Comparison of ENCODE assay signal across 25 cellular contexts in genomic region chr6:28756555-28756918, GRCh38.
DNase-seq lines count a peak whose midpoint lies in the region; ATAC-seq, FAIRE-seq and TF ChIP-seq lines count a peak whose summit lies in the region.
"Had no signal": no experiment of that assay in that cellular context is flagged by ENCODE, and none has a peak within 500 bp of the region (broad histone marks: within the 10 kb centered on the region; RNA-seq: fewer than 3 reads in every experiment).

No MANE protein-coding gene starts in this region.

- H3K4me3 ChIP-seq in breast epithelium (no peak overlapping the region), HUES48 (ENCODE audit: low read depth, low read length) (peak overlapping the region; percentile 79; the same call in 1 of the 2 replicates), astrocyte (ENCODE audit: insufficient read depth, low read depth, low read length) (no peak overlapping the region), trophoblast cell (ENCODE audit: low read depth, low read length) (no peak overlapping the region)
- H3K4me3 ChIP-seq: Peyer's patch, SJCRH30 had no signal

- no peak overlapping the region for H4K8ac ChIP-seq in trophoblast cell (ENCODE audit: low read depth, low read length)

- H3K79me2 ChIP-seq in astrocyte (ENCODE audit: insufficient read depth, low read length) (no peaks in the 10 kb centered on the region), trophoblast cell (ENCODE audit: control insufficient read depth, insufficient read depth, low read length, poor library complexity) (no peaks in the 10 kb centered on the region)

- no CpG with 5 or more reads among the region's 5 CpGs for WGBS in trophoblast cell (ENCODE audit: extremely low coverage, insufficient coverage, insufficient read length)

- ATAC-seq in GM21423 (IDR thresholded peaks at IDR 0.05; ENCODE audit: unreplicated experiment) (no peak), GM19452 (IDR thresholded peaks at IDR 0.05; ENCODE audit: unreplicated experiment) (no peak)
- ATAC-seq: T-cell had no signal

- no peaks in the 10 kb centered on the region for H3K4me1 ChIP-seq in breast epithelium
- H3K4me1 ChIP-seq in HUES48 (ENCODE audit: control insufficient read depth, insufficient read depth, low read length) = peaks cover 7% of the 10 kb centered on the region; the same call in 1 of the 2 replicates
- no peaks in the 10 kb centered on the region for H3K4me1 ChIP-seq in astrocyte (ENCODE audit: insufficient read depth, low read length)
- H3K4me1 ChIP-seq in trophoblast cell (ENCODE audit: control insufficient read depth in 1 of 2, insufficient read depth in 2 of 2, low read length in 2 of 2) = peaks cover 3% of the 10 kb centered on the region in 2 experiments
- H3K4me1 ChIP-seq: Peyer's patch, SJCRH30 had no signal

- no peak overlapping the region for H3K4ac ChIP-seq in trophoblast cell (ENCODE audit: low read depth, low read length)

- no peak overlapping the region for H4K12ac ChIP-seq in trophoblast cell (ENCODE audit: low read depth, low read length)

- H3K4me3 Mint-ChIP-seq in MCF 10A (ENCODE audit: unreplicated experiment) = no peak overlapping the region
- peak overlapping the region; percentile 50 for H3K4me3 Mint-ChIP-seq in astrocyte (ENCODE audit: unreplicated experiment)
- H3K4me3 Mint-ChIP-seq: B cell; CD14-positive monocyte; T-cell; T-helper 2 cell treated with Interferon-gamma antibody and Interleukin-4, amounts not matched to agents 5 μg/mL and 100 μg/mL, for 36 hours had no signal

- H3K23ac ChIP-seq in trophoblast cell (ENCODE audit: low read length) = no peak overlapping the region

- BruUV-seq in MCF 10A (replicated peaks; lab: Mats Ljungman, UMichigan) = no TSS peak

- H3K18ac ChIP-seq in trophoblast cell (ENCODE audit: low read length) = no peak overlapping the region

- POLR2A ChIA-PET in MCF 10A (lab: Yijun Ruan, JAX) = no interaction called here

- TF ChIP-seq POLR2A in breast epithelium (IDR thresholded peaks at IDR 0.05) = no peak

- H3K4me1 Mint-ChIP-seq in MCF 10A (ENCODE audit: insufficient read depth, unreplicated experiment) (peaks cover 24% of the 10 kb centered on the region), astrocyte (ENCODE audit: low read depth, unreplicated experiment) (no peaks in the 10 kb centered on the region)
- H3K4me1 Mint-ChIP-seq: B cell, CD14-positive monocyte had no signal

- H3K9ac ChIP-seq in HUES48 (ENCODE audit: low read depth, low read length) = no peak overlapping the region
- no peak overlapping the region for H3K9ac ChIP-seq in astrocyte (ENCODE audit: low read length)
- no peak overlapping the region for H3K9ac ChIP-seq in trophoblast cell (ENCODE audit: low read length)

- DNase-seq in MCF 10A (ENCODE audit: unreplicated experiment) (peak; percentile 46), breast epithelium (ENCODE audit: low spot score in 2 of 2) (no peak), astrocyte (ENCODE audit: low read depth) (no peak), trophoblast cell (peak; percentile 92), AG08396 (ENCODE audit: low spot score) (no peak)
- DNase-seq: 8988T, DND-41, IMR-90, MG63, NCI-H1417, NCI-H1694 treated with DMSO at 0.1 percent for 48 hours, NCI-H2081 treated with DMSO at 0.1 percent for 48 hours, NCI-H2171 treated with DMSO at 0.1 percent for 48 hours, NCI-H526, Peyer's patch, SJCRH30, T-cell had no signal

- H3K9me3 ChIP-seq in breast epithelium = no peaks in the 10 kb centered on the region
- H3K9me3 ChIP-seq in HUES48 (ENCODE audit: control insufficient read depth, insufficient read depth, low read length) = no peaks in the 10 kb centered on the region
- H3K9me3 ChIP-seq in astrocyte (ENCODE audit: insufficient read depth, low read depth, low read length) = no peaks in the 10 kb centered on the region
- no peaks in the 10 kb centered on the region for H3K9me3 ChIP-seq in trophoblast cell (ENCODE audit: insufficient read depth, low read depth, low read length)
- H3K9me3 ChIP-seq: MG63, Peyer's patch, SJCRH30 had no signal

- TF ChIP-seq CTCF in MCF 10A (IDR thresholded peaks at IDR 0.05; ENCODE audit: unreplicated experiment) (no peak), breast epithelium (IDR thresholded peaks at IDR 0.05) (no peak), astrocyte (IDR thresholded peaks at IDR 0.05; ENCODE audit: insufficient read depth, low read depth, low read length) (no peak)

- H3K27ac Mint-ChIP-seq in MCF 10A (ENCODE audit: low read depth, unreplicated experiment) = no peak overlapping the region
- no peak overlapping the region for H3K27ac Mint-ChIP-seq in astrocyte (ENCODE audit: unreplicated experiment)
- H3K27ac Mint-ChIP-seq: B cell; CD14-positive monocyte; T-cell; T-helper 2 cell treated with Interferon-gamma antibody and Interleukin-4, amounts not matched to agents 5 μg/mL and 100 μg/mL, for 36 hours had no signal

- H2AFZ ChIP-seq in astrocyte (ENCODE audit: low read depth, low read length) = no peak overlapping the region
- H2AFZ ChIP-seq in trophoblast cell (ENCODE audit: insufficient read depth, low read length, poor library complexity) = no peak overlapping the region

- H3K27me3 Mint-ChIP-seq in MCF 10A (ENCODE audit: insufficient read depth, unreplicated experiment) (no peaks in the 10 kb centered on the region), astrocyte (ENCODE audit: low read depth, unreplicated experiment) (peaks cover 26% of the 10 kb centered on the region)

- no peaks in the 10 kb centered on the region for H4K20me1 ChIP-seq in astrocyte (ENCODE audit: insufficient read depth, low read length)

- CTCF ChIA-PET in MCF 10A (lab: Yijun Ruan, JAX) = interaction anchor here (0.7 to 1.1 kb wide), 2 partner anchors 13 to 21 kb away, joined by 3 read pairs; no protein-coding TSS in a partner anchor

- H2AK5ac ChIP-seq in trophoblast cell (ENCODE audit: low read length) = no peak overlapping the region

- H3K4me2 ChIP-seq in astrocyte (ENCODE audit: low read length) = no peak overlapping the region
- H3K4me2 ChIP-seq in trophoblast cell (ENCODE audit: low read length) = no peak overlapping the region

- no peak overlapping the region for H2BK5ac ChIP-seq in trophoblast cell (ENCODE audit: low read depth, low read length, poor library complexity)

- H4K91ac ChIP-seq in trophoblast cell (ENCODE audit: low read depth, low read length) = no peak overlapping the region

- H3K36me3 Mint-ChIP-seq in MCF 10A (ENCODE audit: insufficient read depth, unreplicated experiment) (no peaks in the 10 kb centered on the region), astrocyte (ENCODE audit: low read depth, unreplicated experiment) (no peaks in the 10 kb centered on the region)
- H3K36me3 Mint-ChIP-seq: CD14-positive monocyte, T-cell had no signal

- H3K79me1 ChIP-seq in trophoblast cell (ENCODE audit: low read length) = no peaks in the 10 kb centered on the region

- no peak for FAIRE-seq in astrocyte (lab: Jason Lieb, UNC)
- FAIRE-seq: GM12891, H1 had no signal

- no peak overlapping the region for H3K14ac ChIP-seq in trophoblast cell (ENCODE audit: low read length)

- H3K36me3 ChIP-seq in breast epithelium (no peaks in the 10 kb centered on the region), HUES48 (ENCODE audit: control insufficient read depth, insufficient read depth, low read length) (no peaks in the 10 kb centered on the region), astrocyte (ENCODE audit: insufficient read depth, low read length) (no peaks in the 10 kb centered on the region), trophoblast cell (ENCODE audit: control insufficient read depth in 1 of 2, insufficient read depth in 2 of 2, low read length in 2 of 2) (no peaks in the 10 kb centered on the region)
- H3K36me3 ChIP-seq: MG63, Peyer's patch, SJCRH30 had no signal

- peaks cover 0 to 64% of the 10 kb centered on the region in 2 donors for H3K27me3 ChIP-seq in breast epithelium
- H3K27me3 ChIP-seq in HUES48 (ENCODE audit: control insufficient read depth, insufficient read depth, low read length) = peaks cover 23% of the 10 kb centered on the region
- peaks cover 2% of the 10 kb centered on the region for H3K27me3 ChIP-seq in astrocyte (ENCODE audit: insufficient read depth, low read length)
- peaks cover 2% of the 10 kb centered on the region for H3K27me3 ChIP-seq in trophoblast cell (ENCODE audit: insufficient read depth, low read length)
- H3K27me3 ChIP-seq: MG63, Peyer's patch, SJCRH30 had no signal

- H3K9me3 Mint-ChIP-seq in MCF 10A (ENCODE audit: unreplicated experiment) (no peaks in the 10 kb centered on the region), astrocyte (ENCODE audit: unreplicated experiment) (no peaks in the 10 kb centered on the region)
- H3K9me3 Mint-ChIP-seq: T-cell; T-helper 2 cell treated with Interferon-gamma antibody and Interleukin-4, amounts not matched to agents 5 μg/mL and 100 μg/mL, for 36 hours had no signal

- intact Hi-C loops in MCF 10A (cut with micrococcal nuclease) (loop anchor here (5.0 kb wide), 2 partner anchors 46 to 141 kb away; no protein-coding TSS in a partner anchor), breast epithelium (cut with DNase I; ENCODE audit: low total_unique reads) (no loop called here)

- no peak overlapping the region for H3K27ac ChIP-seq in breast epithelium
- no peak overlapping the region for H3K27ac ChIP-seq in HUES48 (ENCODE audit: low read depth, low read length)
- H3K27ac ChIP-seq in astrocyte (ENCODE audit: low read depth, low read length) = no peak overlapping the region
- no peak overlapping the region for H3K27ac ChIP-seq in trophoblast cell (ENCODE audit: low read depth, low read length)
- H3K27ac ChIP-seq: Peyer's patch, SJCRH30 had no signal

- no peak overlapping the region for H2BK12ac ChIP-seq in trophoblast cell (ENCODE audit: low read length)

- H2BK120ac ChIP-seq in trophoblast cell (ENCODE audit: insufficient read depth, low read length, poor library complexity) = no peak overlapping the region

Comparison
In these comparisons a context has a peak if more than half of its experiments do, and no peak if none do; other contexts are left out.
1. DNase-seq: peak in MCF 10A (single experiment) and trophoblast cell (2 of 2); none in breast epithelium (0 of 2), astrocyte (single experiment) and AG08396 (single experiment).